Comparison of ENCODE assay signal across 27 cellular contexts in the genomic region with DNA sequence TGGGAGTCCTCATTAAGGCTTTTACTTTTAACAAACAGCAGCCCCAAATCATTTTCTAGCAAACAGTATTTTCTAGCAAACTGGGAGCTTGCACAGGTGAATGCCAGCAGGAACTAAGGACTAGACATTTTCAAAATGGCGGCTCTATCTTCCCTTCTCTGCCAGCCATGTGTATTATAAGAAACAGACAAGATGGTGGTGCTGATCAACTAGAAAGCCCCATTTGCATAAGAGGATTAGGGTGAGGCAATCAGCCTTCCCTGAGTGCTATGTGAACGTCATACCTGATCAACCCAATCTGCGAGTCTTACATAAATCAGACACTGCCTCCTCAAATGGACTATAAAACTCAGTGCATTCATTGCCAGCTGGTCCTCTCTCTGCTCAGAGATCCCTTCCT.
"Had no signal": no experiment of that assay in that cellular context is flagged by ENCODE, and none has a peak within 500 bp of the region (broad histone marks: within the 10 kb centered on the region; RNA-seq: fewer than 3 reads in every experiment).

No MANE protein-coding gene starts in this region.

- H3K36me3 Mint-ChIP-seq: naive thymus-derived CD8-positive, alpha-beta T cell had no signal

- H2AFZ ChIP-seq: parathyroid adenoma had no signal

- H3K79me2 ChIP-seq: parathyroid adenoma had no signal

- H3K36me3 ChIP-seq: colonic mucosa, esophagus muscularis mucosa, left lung, neutrophil, right lobe of liver, suprapubic skin, transverse colon, upper lobe of right lung, uterus had no signal

- DNase-seq: colonic mucosa; effector CD8-positive, alpha-beta T cell; endodermal cell; foreskin melanocyte; glutamatergic neuron; hypothalamus; naive thymus-derived CD8-positive, alpha-beta T cell; nephron progenitor cell; right lobe of liver; small intestine; stimulated activated CD4-positive, alpha-beta T cell treated with anti-CD3 and anti-CD28 coated beads, Interleukin-12 subunit alpha, Interleukin-12 subunit beta, amount 100 ng/mL, for 4 hours; stimulated activated CD4-positive, alpha-beta T cell treated with anti-CD3 and anti-CD28 coated beads, Interleukin-1b, Interleukin-23, amount 100 ng/mL, for 48 hours; stimulated activated CD4-positive, alpha-beta T cell treated with anti-CD3 and anti-CD28 coated beads, Interleukin-4, amount 100 ng/mL, for 1 hour; stimulated activated CD8-positive, alpha-beta memory T cell treated with anti-CD3 and anti-CD28 coated beads, Interleukin-4, amount 100 ng/mL, for 48 hours; stimulated activated naive CD4-positive, alpha-beta T cell; stimulated activated naive CD8-positive, alpha-beta T cell treated with anti-CD3 and anti-CD28 coated beads, Interleukin-15, amount 100 ng/mL, for 72 hours; transverse colon; upper lobe of right lung; uterus had no signal

- H3K27me3 ChIP-seq: colonic mucosa, esophagus muscularis mucosa, left lung, neutrophil, right lobe of liver, suprapubic skin, transverse colon, upper lobe of right lung, uterus had no signal

- H3K27ac Mint-ChIP-seq: dendritic cell treated with granulocyte-macrophage colony-stimulating factor and Interleukin-4, amounts not matched to agents 40 ng/mL and 50 ng/mL, for 4 days; naive thymus-derived CD8-positive, alpha-beta T cell; nephron progenitor cell; progenitor cell of endocrine pancreas; stimulated activated naive CD8-positive, alpha-beta T cell treated with anti-CD3 and anti-CD28 coated beads, Interleukin-15, amount 100 ng/mL, for 72 hours had no signal

- FAIRE-seq: keratinocyte, small intestine had no signal

- H3K4me1 ChIP-seq: colonic mucosa, esophagus muscularis mucosa, left lung, parathyroid adenoma, suprapubic skin, transverse colon, upper lobe of right lung, uterus had no signal

- H3K4me3 ChIP-seq: colonic mucosa, esophagus muscularis mucosa, left lung, right lobe of liver, suprapubic skin, transverse colon, upper lobe of right lung, uterus had no signal

- H3K9me3 Mint-ChIP-seq: nephron progenitor cell had no signal

- H3K9ac ChIP-seq: parathyroid adenoma had no signal

- H3K9me3 ChIP-seq: colonic mucosa, esophagus muscularis mucosa, neutrophil, right lobe of liver, suprapubic skin, transverse colon, upper lobe of right lung, uterus had no signal

- H3K27ac ChIP-seq: colonic mucosa, esophagus muscularis mucosa, left lung, neutrophil, parathyroid adenoma, right lobe of liver, suprapubic skin, transverse colon, upper lobe of right lung, uterus had no signal

- H3K4me3 Mint-ChIP-seq: dendritic cell treated with granulocyte-macrophage colony-stimulating factor and Interleukin-4, amounts not matched to agents 40 ng/mL and 50 ng/mL, for 4 days; endodermal cell; naive thymus-derived CD8-positive, alpha-beta T cell; nephron progenitor cell; stimulated activated naive CD8-positive, alpha-beta T cell treated with anti-CD3 and anti-CD28 coated beads, Interleukin-15, amount 100 ng/mL, for 72 hours had no signal

- H3K27me3 Mint-ChIP-seq: dendritic cell treated with granulocyte-macrophage colony-stimulating factor and Interleukin-4, amounts not matched to agents 40 ng/mL and 50 ng/mL, for 4 days; naive thymus-derived CD8-positive, alpha-beta T cell; progenitor cell of endocrine pancreas; stimulated activated naive CD8-positive, alpha-beta T cell treated with anti-CD3 and anti-CD28 coated beads, Interleukin-15, amount 100 ng/mL, for 72 hours had no signal

- ATAC-seq: left lung; naive thymus-derived CD8-positive, alpha-beta T cell; right lobe of liver; stimulated activated naive CD8-positive, alpha-beta T cell treated with anti-CD3 and anti-CD28 coated beads, Interleukin-15, amount 100 ng/mL, for 72 hours; upper lobe of right lung had no signal

- H3K4me1 Mint-ChIP-seq: naive thymus-derived CD8-positive, alpha-beta T cell; nephron progenitor cell; stimulated activated naive CD8-positive, alpha-beta T cell treated with anti-CD3 and anti-CD28 coated beads, Interleukin-15, amount 100 ng/mL, for 72 hours had no signal
